Comparison of ENCODE assay signal across 20 cellular contexts in the genomic region with DNA sequence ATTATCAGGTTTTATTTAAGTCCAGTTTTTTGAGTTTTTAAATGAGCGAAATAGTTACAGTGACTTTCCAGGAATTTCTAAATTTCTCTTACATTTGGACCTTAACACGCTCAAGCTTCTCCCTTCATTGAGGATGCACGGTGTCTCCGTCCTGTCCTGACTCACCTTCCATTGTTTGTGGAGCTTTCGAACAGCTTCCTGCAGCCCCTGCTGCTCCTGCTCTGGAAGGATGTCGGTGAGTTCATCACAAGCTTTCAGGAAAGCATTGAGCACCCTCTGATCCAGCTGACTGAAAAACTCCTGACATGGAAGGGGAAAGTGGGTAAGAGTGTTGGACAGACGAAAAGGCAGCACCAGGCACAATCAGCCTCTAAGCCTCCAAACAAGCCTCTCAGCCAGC.
"Had no signal": no experiment of that assay in that cellular context is flagged by ENCODE, and none has a peak within 500 bp of the region (broad histone marks: within the 10 kb centered on the region; RNA-seq: fewer than 3 reads in every experiment).

No MANE protein-coding gene starts in this region.

- H3K4me1 Mint-ChIP-seq: brain, natural killer cell, neural progenitor cell had no signal

- H3K9me3 Mint-ChIP-seq: brain, natural killer cell, neural progenitor cell had no signal

- H3K4me3 Mint-ChIP-seq: activated naive CD8-positive, alpha-beta T cell; brain; natural killer cell; neural progenitor cell had no signal

- DNase-seq: activated CD4-positive, alpha-beta T cell treated with anti-CD3 and anti-CD28 coated beads for 48 hours; activated CD4-positive, alpha-beta T cell treated with anti-CD3 and anti-CD28 coated beads, Interleukin-2, amount 50 U/mL, for 48 hours; activated CD8-positive, alpha-beta memory T cell treated with anti-CD3 and anti-CD28 coated beads for 24 hours; activated effector memory CD4-positive, alpha-beta T cell treated with Interleukin-2 at 50 U/mL for 16 hours; activated naive CD4-positive, alpha-beta T cell treated with Interleukin-2 at 50 U/mL for 16 hours; anterior cingulate cortex; esophagus squamous epithelium; foreskin melanocyte; heart right ventricle; kidney glomerular epithelial cell; mesenchymal stem cell; natural killer cell; right cardiac atrium; spleen; stimulated activated naive CD4-positive, alpha-beta T cell; T-helper 1 cell; tibial artery had no signal

- H3K27ac Mint-ChIP-seq: activated naive CD8-positive, alpha-beta T cell; brain; neural progenitor cell had no signal

- H3K36me3 Mint-ChIP-seq: activated naive CD8-positive, alpha-beta T cell; neural progenitor cell had no signal
